Comparison of ENCODE assay signal across 12 cellular contexts in the genomic region with DNA sequence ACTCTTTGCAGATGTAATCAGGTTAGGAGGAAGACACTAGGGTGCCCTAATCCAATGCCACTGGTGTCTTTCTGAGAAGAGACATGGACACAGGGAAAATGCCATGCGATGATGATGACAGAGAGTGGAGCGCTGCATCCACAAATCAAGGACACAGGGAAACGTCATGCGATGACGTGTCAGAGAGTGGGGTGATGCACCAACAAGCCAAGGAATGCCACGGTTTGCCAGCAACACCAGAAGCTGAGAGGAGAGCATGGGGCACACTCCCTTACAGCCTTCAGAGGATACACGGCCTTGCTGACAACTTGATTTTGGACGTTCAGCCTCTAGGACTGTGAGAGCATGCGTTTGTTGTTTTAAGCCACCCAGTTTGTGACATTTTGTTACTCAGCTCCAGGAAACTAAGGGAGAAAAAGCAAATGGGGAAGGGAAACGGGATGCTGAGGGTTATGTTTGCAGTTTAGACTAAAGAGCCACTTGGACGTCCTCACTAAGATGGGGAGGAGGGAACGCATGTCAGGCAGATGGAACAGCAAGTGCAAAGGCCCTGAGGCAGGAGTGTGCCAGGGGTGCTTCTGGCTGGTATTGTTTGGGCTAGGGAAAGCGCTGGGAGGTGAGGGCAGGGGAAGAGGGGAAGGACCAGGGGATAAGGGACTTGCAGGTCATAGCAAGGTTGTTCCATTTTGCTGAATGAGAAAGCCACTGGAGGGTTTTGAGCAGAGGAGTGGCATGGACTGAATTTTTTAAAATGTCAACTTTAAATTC. TPM values are rescaled to one million over a fixed set of nuclear protein-coding genes. Genes with fewer than 3 reads are reported as not detected.
DNase-seq lines count a peak whose midpoint lies in the region; ATAC-seq and TF ChIP-seq lines count a peak whose summit lies in the region.
"Had no signal": no experiment of that assay in that cellular context is flagged by ENCODE, and none has a peak within 500 bp of the region (broad histone marks: within the 10 kb centered on the region; RNA-seq: fewer than 3 reads in every experiment).

No MANE protein-coding gene starts in this region.

- TF ChIP-seq CTCF in GM10248 (IDR thresholded peaks at IDR 0.05; ENCODE audit: control extremely low read depth, extremely low read depth, low read depth, missing control alignments): no peak

- H3K9me3 Mint-ChIP-seq in T-helper 1 cell treated with Interleukin-12 subunit alpha and Interleukin-12 subunit beta and Interleukin-4 antibody, amounts not matched to agents 30 μg/mL and 1 μg/mL, for 36 hours: no peaks in the 10 kb centered on the region
- H3K9me3 Mint-ChIP-seq in activated naive CD8-positive, alpha-beta T cell treated with anti-CD3 and anti-CD28 coated beads, Interleukin-2, amount 10 ng/mL, durations not matched to agents 7 days and 5 days: no peaks in the 10 kb centered on the region
- no peaks in the 10 kb centered on the region for H3K9me3 Mint-ChIP-seq in naive thymus-derived CD8-positive, alpha-beta T cell

- H3K27me3 Mint-ChIP-seq in T-helper 1 cell treated with Interleukin-12 subunit alpha and Interleukin-12 subunit beta and Interleukin-4 antibody, amounts not matched to agents 30 μg/mL and 1 μg/mL, for 36 hours (ENCODE audit: low read depth): peaks cover 8% of the 10 kb centered on the region
- H3K27me3 Mint-ChIP-seq in activated naive CD8-positive, alpha-beta T cell treated with anti-CD3 and anti-CD28 coated beads, Interleukin-2, amount 10 ng/mL, durations not matched to agents 7 days and 5 days: peaks cover 2% of the 10 kb centered on the region
- no peaks in the 10 kb centered on the region for H3K27me3 Mint-ChIP-seq in naive thymus-derived CD8-positive, alpha-beta T cell

- peaks cover 15% of the 10 kb centered on the region for H3K4me1 Mint-ChIP-seq in T-helper 1 cell treated with Interleukin-12 subunit alpha and Interleukin-12 subunit beta and Interleukin-4 antibody, amounts not matched to agents 30 μg/mL and 1 μg/mL, for 36 hours (ENCODE audit: low read depth)
- H3K4me1 Mint-ChIP-seq in activated naive CD8-positive, alpha-beta T cell treated with anti-CD3 and anti-CD28 coated beads, Interleukin-2, amount 10 ng/mL, durations not matched to agents 7 days and 5 days: peaks cover 13% of the 10 kb centered on the region
- H3K4me1 Mint-ChIP-seq in naive thymus-derived CD8-positive, alpha-beta T cell: peaks cover 6 to 17% (median 14%) of the 10 kb centered on the region in 4 donors

- no peak overlapping the region for H3K27ac Mint-ChIP-seq in T-helper 1 cell treated with Interleukin-12 subunit alpha and Interleukin-12 subunit beta and Interleukin-4 antibody, amounts not matched to agents 30 μg/mL and 1 μg/mL, for 36 hours
- peak overlapping the region; percentile 23 for H3K27ac Mint-ChIP-seq in activated naive CD8-positive, alpha-beta T cell treated with anti-CD3 and anti-CD28 coated beads, Interleukin-2, amount 10 ng/mL, durations not matched to agents 7 days and 5 days
- peak overlapping the region in 6 of 10 donors; percentile 29 to 94 (median 62) for H3K27ac Mint-ChIP-seq in naive thymus-derived CD8-positive, alpha-beta T cell

- CTCF ChIA-PET in GM10248 (lab: Yijun Ruan, JAX): interaction anchor here (1.1 kb wide), 1 partner anchor 33 kb away, joined by 4 read pairs; no protein-coding TSS in a partner anchor

- DNase-seq in T-helper 1 cell: no peak
- DNase-seq in GM10248 (ENCODE audit: extremely low spot score): peak; percentile 2
- DNase-seq in activated naive CD8-positive, alpha-beta T cell treated with anti-CD3 and anti-CD28 coated beads, Interleukin-2, amount 10 ng/mL, durations not matched to agents 7 days and 5 days: no peak
- no peak for DNase-seq in naive thymus-derived CD8-positive, alpha-beta T cell
- DNase-seq in NCI-H2029 (lab: John Stamatoyannopoulos, UW): no peak
- DNase-seq: activated CD4-positive, alpha-beta T cell treated with anti-CD3 and anti-CD28 coated beads, Interleukin-2, amount 50 U/mL, for 48 hours; NCI-H2029 treated with DMSO at 0.1 percent for 48 hours; NCI-H524; OCI-M1 had no signal

- H3K36me3 Mint-ChIP-seq in T-helper 1 cell treated with Interleukin-12 subunit alpha and Interleukin-12 subunit beta and Interleukin-4 antibody, amounts not matched to agents 30 μg/mL and 1 μg/mL, for 36 hours (ENCODE audit: low read depth): no peaks in the 10 kb centered on the region
- peaks cover 2% of the 10 kb centered on the region for H3K36me3 Mint-ChIP-seq in activated naive CD8-positive, alpha-beta T cell treated with anti-CD3 and anti-CD28 coated beads, Interleukin-2, amount 10 ng/mL, durations not matched to agents 7 days and 5 days
- no peaks in the 10 kb centered on the region for H3K36me3 Mint-ChIP-seq in naive thymus-derived CD8-positive, alpha-beta T cell

- POLR2A ChIA-PET in GM10248 (lab: Yijun Ruan, JAX): no interaction called here
- POLR2A ChIA-PET in activated naive CD8-positive, alpha-beta T cell treated with anti-CD3 and anti-CD28 coated beads, Interleukin-2, amount 10 ng/mL, durations not matched to agents 7 days and 5 days (lab: Charles Lee): interaction anchor here (3.3 kb wide), 1 partner anchor 78 kb away, joined by 22 read pairs; a partner anchor contains a TSS
- POLR2A ChIA-PET in naive thymus-derived CD8-positive, alpha-beta T cell (lab: Charles Lee): interaction anchor here (2.8 kb wide), 1 partner anchor 78 kb away, joined by 18 read pairs; a partner anchor contains a TSS

- H3K4me3 Mint-ChIP-seq in T-helper 1 cell treated with Interleukin-12 subunit alpha and Interleukin-12 subunit beta and Interleukin-4 antibody, amounts not matched to agents 30 μg/mL and 1 μg/mL, for 36 hours: peak overlapping the region; percentile 9
- no peak overlapping the region for H3K4me3 Mint-ChIP-seq in activated naive CD8-positive, alpha-beta T cell treated with anti-CD3 and anti-CD28 coated beads, Interleukin-2, amount 10 ng/mL, durations not matched to agents 7 days and 5 days
- H3K4me3 Mint-ChIP-seq in naive thymus-derived CD8-positive, alpha-beta T cell: peak overlapping the region in 8 of 10 donors; percentile 19 to 71 (median 51)

- no peak for ATAC-seq in activated naive CD8-positive, alpha-beta T cell treated with anti-CD3 and anti-CD28 coated beads, Interleukin-2, amount 10 ng/mL, durations not matched to agents 7 days and 5 days (ENCODE audit: low read depth)
- ATAC-seq in naive thymus-derived CD8-positive, alpha-beta T cell: no peak
- ATAC-seq in HG02973 (IDR thresholded peaks at IDR 0.05; ENCODE audit: unreplicated experiment) (no peak), GM21526 (IDR thresholded peaks at IDR 0.05; ENCODE audit: low FRiP score, unreplicated experiment) (no peak)

RNA-seq across cellular contexts. Expression of a gene that starts 2.5 kb away (rescaled TPM):
- total RNA-seq in activated naive CD8-positive, alpha-beta T cell treated with anti-CD3 and anti-CD28 coated beads, Interleukin-2, amount 10 ng/mL, durations not matched to agents 7 days and 5 days: 10 to 100 TPM; 47.0 to 47.1 TPM
- 10 to 100 TPM; 49.6 to 53.7 TPM for total RNA-seq in naive thymus-derived CD8-positive, alpha-beta T cell
- 1 to 10 TPM in 1 of 3 donors, under 1 TPM in 2; 0.72 to 1.2 (median 0.84) TPM for polyA plus RNA-seq in naive thymus-derived CD8-positive, alpha-beta T cell
